ENCODE assay signal across 8 cellular contexts in the genomic region with DNA sequence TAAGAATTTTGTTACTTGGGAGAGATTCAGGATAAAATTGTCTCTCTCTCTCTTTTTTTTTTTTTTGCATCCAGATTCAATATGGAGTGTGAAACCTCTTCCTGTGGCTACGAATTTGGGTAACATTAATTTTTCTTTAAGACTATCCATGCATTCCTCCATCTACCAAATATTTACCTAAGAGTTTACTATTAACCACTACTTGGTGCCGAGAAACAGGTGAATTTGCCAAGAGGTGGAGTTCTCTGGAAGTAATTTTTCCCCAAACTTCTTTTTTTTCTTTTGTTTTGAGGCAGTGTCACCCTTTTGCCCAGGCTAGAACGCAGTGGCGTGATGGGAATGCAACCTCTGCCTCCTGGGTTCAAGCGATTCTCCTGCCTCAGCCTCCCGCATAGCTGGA.
"Had no signal": no experiment of that assay in that cellular context is flagged by ENCODE, and none has a peak within 500 bp of the region (broad histone marks: within the 10 kb centered on the region; RNA-seq: fewer than 3 reads in every experiment).

No MANE protein-coding gene starts in this region.

- H3K4me3 ChIP-seq: GM12878 had no signal

- FAIRE-seq: G401.6, GM12878, GM12891, GM12892, GM18507, GM19239 had no signal

- ATAC-seq: GM12878 had no signal

- DNase-seq: GDM1, GF-D8 had no signal
